1 cellular context compared by ENCODE assay signal in genomic region chr4:3307060-3307459, GRCh38.
TF ChIP-seq lines count a peak whose summit lies in the region.

No MANE protein-coding gene starts in this region.

TF ChIP-seq in HepG2, 621 proteins besides CTCF, POLR2A, EP300 and RAD21:
- no peak for TF ChIP-seq LCORL (IDR thresholded peaks at IDR 0.05)
- no peak for TF ChIP-seq LCORL (CRISPR knock-in tag; IDR thresholded peaks at IDR 0.05)
- TF ChIP-seq MEF2D (CRISPR knock-in tag; IDR thresholded peaks at IDR 0.05): no peak
- TF ChIP-seq ZNF816 (CRISPR knock-in tag; IDR thresholded peaks at IDR 0.05; ENCODE audit: borderline replicate concordance): no peak
- no peak for TF ChIP-seq ZKSCAN8 (CRISPR knock-in tag; IDR thresholded peaks at IDR 0.05; ENCODE audit: borderline replicate concordance)
- TF ChIP-seq MLLT10 (CRISPR knock-in tag; IDR thresholded peaks at IDR 0.05): no peak
- no peak for TF ChIP-seq ZFP91 (CRISPR knock-in tag; IDR thresholded peaks at IDR 0.05; ENCODE audit: borderline replicate concordance)
- TF ChIP-seq CHCHD3 (CRISPR knock-in tag; IDR thresholded peaks at IDR 0.05): no peak
- TF ChIP-seq ARID2 (CRISPR knock-in tag; IDR thresholded peaks at IDR 0.05; ENCODE audit: borderline replicate concordance): no peak
- TF ChIP-seq IRX3 (CRISPR knock-in tag; IDR thresholded peaks at IDR 0.05; ENCODE audit: borderline replicate concordance, low read depth): no peak
- TF ChIP-seq NRL (CRISPR knock-in tag; IDR thresholded peaks at IDR 0.05; ENCODE audit: borderline replicate concordance): no peak
- TF ChIP-seq ZBTB2 (CRISPR knock-in tag; IDR thresholded peaks at IDR 0.05; ENCODE audit: low read depth): no peak
- no peak for TF ChIP-seq AKNA (CRISPR knock-in tag; IDR thresholded peaks at IDR 0.05; ENCODE audit: borderline replicate concordance)
- TF ChIP-seq NONO (IDR thresholded peaks at IDR 0.05): no peak
- no peak for TF ChIP-seq NONO (CRISPR knock-in tag; conservative IDR thresholded peaks at IDR 0.05)
- TF ChIP-seq AHDC1 (CRISPR knock-in tag; IDR thresholded peaks at IDR 0.05; ENCODE audit: borderline replicate concordance): no peak
- no peak for TF ChIP-seq TCF12 (IDR thresholded peaks at IDR 0.05)
- TF ChIP-seq TCF12 (CRISPR knock-in tag; IDR thresholded peaks at IDR 0.05): no peak
- TF ChIP-seq ZNF547 (CRISPR knock-in tag; IDR thresholded peaks at IDR 0.05): no peak
- TF ChIP-seq ZNF605 (CRISPR knock-in tag; IDR thresholded peaks at IDR 0.05): no peak
